In the genomic region with DNA sequence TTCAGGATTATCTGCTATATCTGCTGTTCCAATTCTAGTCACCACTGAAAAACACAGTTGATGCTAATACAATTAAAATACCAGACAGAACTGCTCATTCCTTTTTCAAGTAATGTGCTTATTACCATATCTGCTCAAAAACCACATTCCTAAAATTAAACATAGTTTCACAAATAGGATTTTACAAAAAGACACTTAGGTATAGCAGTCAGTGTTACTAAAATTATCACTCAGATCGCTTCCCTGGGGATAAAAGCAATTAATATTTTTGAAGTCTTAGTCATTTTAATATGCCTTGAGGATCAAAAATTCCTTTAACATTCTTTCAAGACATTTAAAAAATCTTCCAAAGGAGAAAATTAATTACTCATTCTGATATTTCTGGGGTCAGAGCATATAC, we compare ENCODE assay signal across 18 cellular contexts.
"Had no signal": no experiment of that assay in that cellular context is flagged by ENCODE, and none has a peak within 500 bp of the region (broad histone marks: within the 10 kb centered on the region; RNA-seq: fewer than 3 reads in every experiment).

No MANE protein-coding gene starts in this region.

- H3K27me3 Mint-ChIP-seq: activated CD4-positive, alpha-beta memory T cell treated with anti-CD3 and anti-CD28 coated beads, Interleukin-2, amount 10 ng/mL, durations not matched to agents 7 days and 5 days; activated CD4-positive, alpha-beta T cell treated with anti-CD3 and anti-CD28 coated beads for 36 hours; activated T-cell treated with anti-CD3 and anti-CD28 coated beads, Interleukin-2, amount 50 U/mL, for 24 hours; naive thymus-derived CD8-positive, alpha-beta T cell had no signal

- H3K36me3 ChIP-seq: adrenal gland had no signal

- H3K9me3 ChIP-seq: adrenal gland, esophagus muscularis mucosa, left ventricle myocardium inferior, mucosa of descending colon, tibial nerve had no signal

- H3K4me1 ChIP-seq: adrenal gland, tibial nerve had no signal

- ATAC-seq: activated CD4-positive, alpha-beta T cell treated with anti-CD3 and anti-CD28 coated beads for 36 hours; mucosa of descending colon; naive thymus-derived CD8-positive, alpha-beta T cell had no signal

- H3K27me3 ChIP-seq: adrenal gland, esophagus muscularis mucosa, tibial nerve had no signal

- H3K4me3 Mint-ChIP-seq: activated CD4-positive, alpha-beta memory T cell treated with anti-CD3 and anti-CD28 coated beads, Interleukin-2, amount 10 ng/mL, durations not matched to agents 7 days and 5 days; activated CD4-positive, alpha-beta T cell treated with anti-CD3 and anti-CD28 coated beads for 36 hours; activated T-cell treated with anti-CD3 and anti-CD28 coated beads, Interleukin-2, amount 50 U/mL, for 24 hours; naive thymus-derived CD8-positive, alpha-beta T cell; T-helper 1 cell treated with Interleukin-12 subunit alpha and Interleukin-12 subunit beta and Interleukin-4 antibody, amounts not matched to agents 30 μg/mL and 1 μg/mL, for 36 hours had no signal

- H3K4me3 ChIP-seq: adrenal gland, coronary artery, esophagus muscularis mucosa, left ventricle myocardium inferior, mucosa of descending colon, tibial nerve had no signal

- H3K4me1 Mint-ChIP-seq: activated CD4-positive, alpha-beta memory T cell treated with anti-CD3 and anti-CD28 coated beads, Interleukin-2, amount 10 ng/mL, durations not matched to agents 7 days and 5 days; activated CD4-positive, alpha-beta T cell treated with anti-CD3 and anti-CD28 coated beads for 36 hours had no signal

- H3K27ac Mint-ChIP-seq: activated CD4-positive, alpha-beta memory T cell treated with anti-CD3 and anti-CD28 coated beads, Interleukin-2, amount 10 ng/mL, durations not matched to agents 7 days and 5 days; activated CD4-positive, alpha-beta T cell treated with anti-CD3 and anti-CD28 coated beads for 36 hours; activated T-cell treated with anti-CD3 and anti-CD28 coated beads, Interleukin-2, amount 50 U/mL, for 24 hours; naive thymus-derived CD8-positive, alpha-beta T cell; T-helper 1 cell treated with Interleukin-12 subunit alpha and Interleukin-12 subunit beta and Interleukin-4 antibody, amounts not matched to agents 30 μg/mL and 1 μg/mL, for 36 hours had no signal

- DNase-seq: activated CD4-positive, alpha-beta memory T cell treated with anti-CD3 and anti-CD28 coated beads, Interleukin-2, amount 10 ng/mL, durations not matched to agents 7 days and 5 days; activated CD4-positive, alpha-beta T cell treated with anti-CD3 and anti-CD28 coated beads for 36 hours; activated effector memory CD4-positive, alpha-beta T cell treated with Interleukin-2 at 50 U/mL for 16 hours; activated naive CD4-positive, alpha-beta T cell treated with anti-CD3 and anti-CD28 coated beads, Interleukin-2, amount 50 U/mL, for 16 hours; activated T-cell treated with anti-CD3 and anti-CD28 coated beads, Interleukin-2, amount 50 U/mL, for 24 hours; adrenal gland; hippocampal formation; kidney; left ventricle myocardium inferior; mucosa of descending colon; naive thymus-derived CD8-positive, alpha-beta T cell; stimulated activated CD4-positive, alpha-beta T cell treated with anti-CD3 and anti-CD28 coated beads, Interleukin-4, amount 100 ng/mL, for 1 hour; stimulated activated naive CD4-positive, alpha-beta T cell; substantia nigra had no signal

- H3K9me3 Mint-ChIP-seq: activated CD4-positive, alpha-beta memory T cell treated with anti-CD3 and anti-CD28 coated beads, Interleukin-2, amount 10 ng/mL, durations not matched to agents 7 days and 5 days; activated T-cell treated with anti-CD3 and anti-CD28 coated beads, Interleukin-2, amount 50 U/mL, for 24 hours; naive thymus-derived CD8-positive, alpha-beta T cell; T-helper 1 cell treated with Interleukin-12 subunit alpha and Interleukin-12 subunit beta and Interleukin-4 antibody, amounts not matched to agents 30 μg/mL and 1 μg/mL, for 36 hours had no signal

- H3K27ac ChIP-seq: adrenal gland, coronary artery, esophagus muscularis mucosa, left ventricle myocardium inferior, tibial nerve had no signal
